In genomic region chr1:184530226-184530625, GRCh38 we compare ENCODE assay signal across 31 cellular contexts.
"Had no signal": no experiment of that assay in that cellular context is flagged by ENCODE, and none has a peak within 500 bp of the region (broad histone marks: within the 10 kb centered on the region; RNA-seq: fewer than 3 reads in every experiment).

No MANE protein-coding gene starts in this region.

- H3K4me3 ChIP-seq: ovary, psoas muscle, skin epidermis, smooth muscle cell, spleen, suprapubic skin, testis, tibial artery, transverse colon, upper lobe of right lung, vagina had no signal

- ATAC-seq: naive thymus-derived CD8-positive, alpha-beta T cell; natural killer cell treated with Interleukin-12 subunit alpha and Interleukin-12 subunit beta and Interleukin-15 and Interleukin-18, amount 100 ng/mL, for 72 hours; psoas muscle; right cardiac atrium; sciatic nerve; stimulated activated memory B cell treated with anti-CD40 and anti-IgM and Interleukin-4, amounts not matched to agents 10 μg/mL and 1 μg/mL and 100 μg/mL, for 72 hours; stimulated activated naive CD8-positive, alpha-beta T cell treated with anti-CD3 and anti-CD28 coated beads, Interleukin-15, amount 100 ng/mL, for 72 hours; stimulated activated naive CD8-positive, alpha-beta T cell treated with anti-CD3 and anti-CD28 coated beads, Interleukin-15, Interleukin-2, amounts not matched to agents 100 U/mL and 50 U/mL, for 24 hours; upper lobe of right lung had no signal

- H3K4me1 ChIP-seq: parathyroid adenoma, testis had no signal

- H3K36me3 ChIP-seq: neutrophil, ovary, spleen, suprapubic skin, tibial artery, transverse colon, upper lobe of right lung, vagina had no signal

- DNase-seq: naive B cell; naive thymus-derived CD8-positive, alpha-beta T cell; nephron progenitor cell; occipital lobe; ovary; posterior cingulate gyrus; psoas muscle; right cardiac atrium; spleen; stimulated activated CD4-positive, alpha-beta T cell treated with anti-CD3 and anti-CD28 coated beads, Interleukin-12 subunit alpha, Interleukin-12 subunit beta, amount 100 ng/mL, for 4 hours; stimulated activated CD4-positive, alpha-beta T cell treated with anti-CD3 and anti-CD28 coated beads, Interleukin-1b, Interleukin-23, amount 100 ng/mL, for 48 hours; stimulated activated CD4-positive, alpha-beta T cell treated with anti-CD3 and anti-CD28 coated beads, Interleukin-4, amount 100 ng/mL, for 1 hour; stimulated activated CD4-positive, alpha-beta T cell treated with anti-CD3 and anti-CD28 coated beads, Interleukin-4, amount 100 ng/mL, for 4 hours; stimulated activated CD8-positive, alpha-beta memory T cell treated with anti-CD3 and anti-CD28 coated beads, Interleukin-4, amount 100 ng/mL, for 48 hours; stimulated activated naive CD4-positive, alpha-beta T cell; stimulated activated naive CD8-positive, alpha-beta T cell treated with anti-CD3 and anti-CD28 coated beads, Interleukin-15, amount 100 ng/mL, for 72 hours; stimulated activated naive CD8-positive, alpha-beta T cell treated with anti-CD3 and anti-CD28 coated beads, Interleukin-15, Interleukin-2, amounts not matched to agents 100 U/mL and 50 U/mL, for 24 hours; substantia nigra; testis; tibial artery; transverse colon; upper lobe of right lung had no signal

- H3K79me2 ChIP-seq: parathyroid adenoma had no signal

- H3K9me3 ChIP-seq: neutrophil, ovary, psoas muscle, spleen, suprapubic skin, testis, tibial artery, transverse colon, upper lobe of right lung, vagina had no signal

- H2AFZ ChIP-seq: parathyroid adenoma had no signal

- H3K27me3 ChIP-seq: neutrophil, ovary, spleen, suprapubic skin, testis, tibial artery, transverse colon, upper lobe of right lung, vagina had no signal

- H3K4me2 ChIP-seq: smooth muscle cell had no signal

- H3K9ac ChIP-seq: parathyroid adenoma had no signal

- H3K27ac ChIP-seq: neutrophil, ovary, parathyroid adenoma, spleen, suprapubic skin, testis, tibial artery, transverse colon, upper lobe of right lung, vagina had no signal
